ENCODE assay signal across 24 cellular contexts in the genomic region with DNA sequence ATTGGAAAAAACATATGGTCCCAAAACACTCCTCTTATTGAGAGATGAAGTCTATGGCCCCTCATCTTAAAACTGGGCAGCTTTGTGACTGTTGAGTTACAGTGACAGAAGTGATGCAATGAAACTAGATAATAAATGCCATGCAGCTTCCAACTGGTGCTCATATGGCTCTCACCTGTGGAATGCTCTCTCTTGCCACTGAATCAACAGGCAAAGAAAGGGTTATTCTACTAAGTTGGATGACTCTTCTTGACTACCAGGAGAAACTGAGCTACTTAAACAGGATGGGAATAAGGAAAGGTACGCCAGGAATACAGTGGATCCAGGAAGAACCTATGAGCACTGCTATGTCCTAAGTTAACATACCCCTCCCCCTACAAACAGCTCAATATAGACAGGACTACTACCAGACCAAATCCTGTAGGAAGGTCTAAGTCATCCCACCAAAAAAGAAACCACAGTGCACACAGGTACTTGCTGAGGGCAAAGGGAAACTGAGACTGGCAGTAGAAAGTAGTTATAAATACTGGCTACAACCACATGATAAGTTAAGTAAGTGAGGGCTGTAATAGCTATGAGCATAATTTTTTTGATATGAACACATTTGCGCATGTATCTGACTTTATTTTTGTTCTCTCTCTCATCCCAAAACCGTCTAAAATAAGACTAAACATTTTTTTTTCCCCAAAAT.
DNase-seq lines count a peak whose midpoint lies in the region; ATAC-seq and TF ChIP-seq lines count a peak whose summit lies in the region.
"Had no signal": no experiment of that assay in that cellular context is flagged by ENCODE, and none has a peak within 500 bp of the region (broad histone marks: within the 10 kb centered on the region; RNA-seq: fewer than 3 reads in every experiment).

No MANE protein-coding gene starts in this region.

- no peaks in the 10 kb centered on the region for H3K9me3 ChIP-seq in MM.1S (replicated peaks; ENCODE audit: insufficient read depth, low read length)
- H3K9me3 ChIP-seq: Peyer's patch had no signal

- H3K4me1 ChIP-seq in MM.1S (ENCODE audit: low read length) = peaks cover 7% of the 10 kb centered on the region; the same call in 1 of the 2 replicates
- H3K4me1 ChIP-seq: BLaER1, Peyer's patch had no signal

- H3K4me2 ChIP-seq in MM.1S (ENCODE audit: low read depth, low read length) = 0 out of 2 replicates have a peak overlapping the region, but pooled peaks have one; percentile 15
- H3K4me2 ChIP-seq: BLaER1 had no signal

- H2AFZ ChIP-seq in MM.1S (ENCODE audit: low read length) = no peak overlapping the region

- in situ Hi-C loops in G401 (cut with HindIII; ENCODE audit: low sequenced_read_pairs) = no loop called here

- H4K20me1 ChIP-seq in MM.1S (ENCODE audit: insufficient read depth, low read length) = no peaks in the 10 kb centered on the region
- H4K20me1 ChIP-seq: BLaER1 had no signal

- no peak for TF ChIP-seq CTCF in MM.1S (IDR thresholded peaks at IDR 0.05; ENCODE audit: low read length)

- no peak overlapping the region for H3K27ac ChIP-seq in MM.1S (ENCODE audit: low read length)
- H3K27ac ChIP-seq: BLaER1, Peyer's patch, SK-N-MC had no signal

- H3K9me2 ChIP-seq in MM.1S (replicated peaks; ENCODE audit: insufficient read depth, low read length) = no peaks in the 10 kb centered on the region

- peak; percentile 22 for DNase-seq in MM.1S
- DNase-seq in NOMO-1 (lab: John Stamatoyannopoulos, UW; ENCODE audit: unreplicated experiment in 2 of 2) = no peak
- no peak for DNase-seq in G401 (ENCODE audit: low spot score)
- DNase-seq in middle frontal gyrus (ENCODE audit: extremely low spot score, low spot score) = no peak
- DNase-seq in activated T-cell treated with anti-CD3 and anti-CD28 coated beads, Interleukin-2, amount 50 U/mL, for 1 hour = no peak
- DNase-seq: CD8-positive, alpha-beta T cell; DND-41; GDM1; GOT3; HFFc6; IMR-90; NCI-H1105 treated with DMSO at 0.1 percent for 48 hours; NCI-H1694 treated with DMSO at 0.1 percent for 48 hours; NCI-H2107; NCI-H2227 treated with DMSO at 0.1 percent for 48 hours; NCI-H524; Peyer's patch; T1000 had no signal

- H3K4me3 ChIP-seq in MM.1S (ENCODE audit: low read length) = no peak overlapping the region
- H3K4me3 ChIP-seq: BLaER1, Peyer's patch, SK-N-MC had no signal

- H3K79me2 ChIP-seq in MM.1S (ENCODE audit: low read length) = no peaks in the 10 kb centered on the region

- ATAC-seq in GM18498 (IDR thresholded peaks at IDR 0.05; ENCODE audit: unreplicated experiment) (peak; percentile 82), GM21390 (IDR thresholded peaks at IDR 0.05; ENCODE audit: unreplicated experiment) (peak; percentile 51), HG02623 (IDR thresholded peaks at IDR 0.05; ENCODE audit: unreplicated experiment) (peak; percentile 80)
- ATAC-seq: CD8-positive, alpha-beta T cell; Right ventricle myocardium inferior had no signal

- H3K27me3 ChIP-seq in MM.1S (replicated peaks; ENCODE audit: insufficient read depth, low read length) = no peaks in the 10 kb centered on the region
- H3K27me3 ChIP-seq: BLaER1, Peyer's patch had no signal

- H3K9ac ChIP-seq in MM.1S (ENCODE audit: low read length) = no peak overlapping the region
- H3K9ac ChIP-seq: BLaER1 had no signal

- no peaks in the 10 kb centered on the region for H3F3A ChIP-seq in MM.1S (ENCODE audit: insufficient read depth, low read length)

- no peaks in the 10 kb centered on the region for H3K36me3 ChIP-seq in MM.1S (replicated peaks; ENCODE audit: insufficient read depth, low read length)
- H3K36me3 ChIP-seq: BLaER1, Peyer's patch had no signal
